In the genomic region with DNA sequence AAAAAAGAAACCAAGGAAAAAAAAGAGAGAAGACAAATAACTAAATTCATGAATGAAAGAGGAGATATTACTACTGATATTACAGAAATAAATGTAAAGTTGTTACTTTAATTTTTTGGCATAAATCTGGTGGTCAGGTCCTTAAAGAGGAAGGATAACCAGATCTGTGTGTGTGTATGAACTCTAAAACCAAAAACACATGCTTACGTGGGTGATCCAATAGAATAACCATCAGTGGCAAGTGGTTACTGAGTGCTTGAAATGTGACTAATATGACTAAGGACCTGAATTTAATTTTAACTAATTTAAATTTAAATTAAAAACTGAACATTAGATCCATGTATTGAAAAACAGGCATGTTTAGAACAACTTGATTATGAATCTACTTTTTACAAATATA, we compare ENCODE assay signal across 31 cellular contexts. TPM values are rescaled to one million over a fixed set of nuclear protein-coding genes. Genes with fewer than 3 reads are reported as not detected.
"Had no signal": no experiment of that assay in that cellular context is flagged by ENCODE, and none has a peak within 500 bp of the region (broad histone marks: within the 10 kb centered on the region; RNA-seq: fewer than 3 reads in every experiment).

No MANE protein-coding gene starts in this region.

- H3K36me3 ChIP-seq: adrenal gland, brain microvascular endothelial cell, breast epithelium had no signal

- DNase-seq: activated B cell treated with CpG ODN at 0.5 μM for 24 hours; activated CD4-positive, alpha-beta memory T cell treated with anti-CD3 and anti-CD28 coated beads for 36 hours; activated CD4-positive, alpha-beta T cell treated with anti-CD3 and anti-CD28 coated beads for 4 hours; activated CD4-positive, alpha-beta T cell treated with anti-CD3 and anti-CD28 coated beads, Interleukin-2, amount 10 ng/mL, durations not matched to agents 24 days and 14 days; activated CD4-positive, alpha-beta T cell treated with anti-CD3 and anti-CD28 coated beads, Interleukin-2, amount 50 U/mL, for 1 hour; activated CD4-positive, alpha-beta T cell treated with anti-CD3 and anti-CD28 coated beads, Interleukin-2, amount 50 U/mL, for 4 hours; activated CD4-positive, CD25-positive, alpha-beta regulatory T cell treated with anti-CD3 and anti-CD28 coated beads, Interleukin-2, amount 50 U/mL, for 72 hours; activated CD8-positive, alpha-beta memory T cell treated with anti-CD3 and anti-CD28 coated beads, Interleukin-2, amount 50 U/mL, for 4 hours; activated CD8-positive, alpha-beta T cell treated with anti-CD3 and anti-CD28 coated beads for 36 hours; activated effector memory CD4-positive, alpha-beta T cell treated with anti-CD3 and anti-CD28 coated beads, Interleukin-2, amount 50 U/mL, for 16 hours; activated gamma-delta T cell treated with Interleukin-2 at 50 U/mL for 16 hours; activated naive CD4-positive, alpha-beta T cell; activated naive CD4-positive, alpha-beta T cell treated with anti-CD3 and anti-CD28 coated beads for 36 hours; activated naive CD4-positive, alpha-beta T cell treated with anti-CD3 and anti-CD28 coated beads, Interleukin-2, amount 50 U/mL, for 16 hours; activated naive CD8-positive, alpha-beta T cell treated with anti-CD3 and anti-CD28 coated beads for 36 hours; activated T-cell treated with anti-CD3 and anti-CD28 coated beads for 4 hours; activated T-cell treated with anti-CD3 and anti-CD28 coated beads, Interleukin-2, amount 50 U/mL, for 1 hour; activated T-cell treated with anti-CD3 and anti-CD28 coated beads, Interleukin-2, amount 50 U/mL, for 4 hours; activated T-cell treated with anti-CD3 and anti-CD28 coated beads, Interleukin-2, amount 50 U/mL, for 72 hours; adrenal gland; amniotic stem cell; aorta; body of pancreas; brain microvascular endothelial cell; central memory CD4-positive, alpha-beta T cell; T-helper 1 cell; T-helper 2 cell; T-helper 9 cell had no signal

- H3K4me1 ChIP-seq: adrenal gland, body of pancreas, breast epithelium had no signal

- H3K4me3 ChIP-seq: adrenal gland, body of pancreas, breast epithelium had no signal

- ATAC-seq: activated CD8-positive, alpha-beta T cell treated with anti-CD3 and anti-CD28 coated beads for 36 hours; activated naive CD4-positive, alpha-beta T cell treated with anti-CD3 and anti-CD28 coated beads, Interleukin-2, amount 50 U/mL, for 72 hours; activated T-cell treated with anti-CD3 and anti-CD28 coated beads, Interleukin-2, amount 50 U/mL, for 4 hours; activated T-cell treated with anti-CD3 and anti-CD28 coated beads, Interleukin-2, amount 50 U/mL, for 72 hours; activated T-helper 17 cell treated with anti-CD3 and anti-CD28 coated beads, Interleukin-2, amount 50 U/mL, for 72 hours; body of pancreas had no signal

- H3K27ac ChIP-seq: adrenal gland, brain microvascular endothelial cell had no signal

- H3K27me3 ChIP-seq: adrenal gland, body of pancreas, brain microvascular endothelial cell, breast epithelium had no signal

- H3K9me3 ChIP-seq: adrenal gland, body of pancreas had no signal

RNA-seq across cellular contexts. Expression of a gene that starts 10.3 kb away (rescaled TPM):
- total RNA-seq: activated B cell treated with CpG ODN at 0.5 μM for 24 hours, adrenal gland had no signal
